Comparison of ENCODE assay signal across 26 cellular contexts in the genomic region with DNA sequence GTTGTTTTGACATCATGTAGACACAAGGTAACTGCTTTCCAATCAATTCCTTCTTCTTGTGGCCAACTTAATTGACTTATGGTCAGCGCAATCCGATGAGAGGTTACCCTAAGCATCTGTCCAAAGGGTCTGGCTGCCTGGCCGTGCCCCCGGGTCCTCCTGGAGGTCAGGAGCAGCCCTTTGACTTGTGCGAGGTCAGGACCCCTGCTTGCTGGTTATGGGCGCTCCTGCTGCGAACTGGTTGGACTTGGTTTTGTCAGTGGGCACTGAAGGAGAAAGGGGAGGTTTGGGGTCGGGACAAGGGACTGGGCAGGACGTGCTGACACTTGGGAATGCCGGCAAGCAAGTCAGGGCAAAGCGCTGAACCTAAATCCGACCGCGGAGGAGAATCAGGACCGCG.
"Had no signal": no experiment of that assay in that cellular context is flagged by ENCODE, and none has a peak within 500 bp of the region (broad histone marks: within the 10 kb centered on the region; RNA-seq: fewer than 3 reads in every experiment).

No MANE protein-coding gene starts in this region.

- DNase-seq: head of caudate nucleus; hippocampal formation; kidney glomerular epithelial cell; left cardiac atrium; lower lobe of right lung; mammary epithelial cell; mesenchymal stem cell; naive B cell; natural killer cell; nucleus accumbens; right lobe of liver; stimulated activated CD4-positive, alpha-beta T cell treated with anti-CD3 and anti-CD28 coated beads, Interleukin-1b, Interleukin-23, amount 100 ng/mL, for 48 hours; stimulated activated CD4-positive, alpha-beta T cell treated with anti-CD3 and anti-CD28 coated beads, Interleukin-2, amount 100 ng/mL, for 48 hours; stimulated activated CD4-positive, alpha-beta T cell treated with anti-CD3 and anti-CD28 coated beads, Interleukin-4, amount 100 ng/mL, for 4 hours; stimulated activated CD8-positive, alpha-beta memory T cell treated with anti-CD3 and anti-CD28 coated beads, Interleukin-4, amount 100 ng/mL, for 48 hours; stimulated activated naive CD4-positive, alpha-beta T cell; uterus had no signal

- ATAC-seq: left lobe of liver, right lobe of liver had no signal

- H3K36me3 Mint-ChIP-seq: natural killer cell, type B pancreatic cell had no signal

- H3K4me3 Mint-ChIP-seq: natural killer cell; stimulated activated naive CD8-positive, alpha-beta T cell treated with anti-CD3 and anti-CD28 coated beads, Interleukin-15, Interleukin-2, amounts not matched to agents 100 ng/mL and 50 ng/mL, for 24 hours; type B pancreatic cell had no signal

- H2AFZ ChIP-seq: parathyroid adenoma had no signal

- H3K9me3 Mint-ChIP-seq: natural killer cell; stimulated activated naive CD8-positive, alpha-beta T cell treated with anti-CD3 and anti-CD28 coated beads, Interleukin-15, Interleukin-2, amounts not matched to agents 100 ng/mL and 50 ng/mL, for 24 hours; type B pancreatic cell had no signal

- H3K27ac ChIP-seq: lower lobe of right lung, parathyroid adenoma, right atrium auricular region, right lobe of liver, suprapubic skin, tibial nerve, uterus had no signal

- H3K36me3 ChIP-seq: lower lobe of right lung, right atrium auricular region, right lobe of liver, suprapubic skin, tibial nerve, uterus had no signal

- H3K9me3 ChIP-seq: lower lobe of right lung, right lobe of liver, suprapubic skin, uterus had no signal

- H3K9ac ChIP-seq: parathyroid adenoma had no signal

- H3K27me3 Mint-ChIP-seq: type B pancreatic cell had no signal

- H3K4me1 Mint-ChIP-seq: natural killer cell had no signal

- H3K4me3 ChIP-seq: lower lobe of right lung, right lobe of liver, smooth muscle cell, suprapubic skin, uterus had no signal

- H3K4me1 ChIP-seq: lower lobe of right lung, parathyroid adenoma, right lobe of liver, suprapubic skin, uterus had no signal

- H3K27ac Mint-ChIP-seq: naive B cell; natural killer cell; progenitor cell of endocrine pancreas; stimulated activated naive CD8-positive, alpha-beta T cell treated with anti-CD3 and anti-CD28 coated beads, Interleukin-15, Interleukin-2, amounts not matched to agents 100 ng/mL and 50 ng/mL, for 24 hours; type B pancreatic cell had no signal

- H3K27me3 ChIP-seq: right atrium auricular region, right lobe of liver had no signal

- H3K4me2 ChIP-seq: smooth muscle cell had no signal
